23 cellular contexts compared by ENCODE assay signal in the genomic region with DNA sequence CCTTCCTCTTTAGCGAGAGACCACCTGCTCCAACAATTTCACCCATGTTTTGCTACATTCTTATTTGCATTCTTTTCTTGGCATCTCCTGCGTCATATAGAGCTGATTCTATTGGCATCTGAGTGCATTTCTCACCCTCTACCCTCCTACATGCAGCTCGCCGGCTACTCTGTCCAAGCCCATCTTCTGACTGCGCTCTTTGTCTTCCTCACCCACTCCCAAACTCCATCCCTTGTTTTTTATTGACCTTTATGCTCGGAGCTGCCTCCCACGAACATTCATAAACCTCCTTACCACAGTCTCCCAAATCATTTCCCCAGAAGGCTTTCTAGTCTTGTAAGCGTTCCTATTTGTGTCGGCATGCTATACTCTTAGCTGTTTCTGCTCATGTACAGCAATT. TPM values are rescaled to one million over a fixed set of nuclear protein-coding genes. Genes with fewer than 3 reads are reported as not detected.
"Had no signal": no experiment of that assay in that cellular context is flagged by ENCODE, and none has a peak within 500 bp of the region (broad histone marks: within the 10 kb centered on the region; RNA-seq: fewer than 3 reads in every experiment).

No MANE protein-coding gene starts in this region.

- H3K79me2 ChIP-seq: hepatocyte had no signal

- FAIRE-seq: small intestine had no signal

- H3K4me1 ChIP-seq: left ventricle myocardium inferior, right atrium auricular region, right lobe of liver, spleen, suprapubic skin, tibial artery, uterus had no signal

- DNase-seq: islet precursor cell; left ventricle myocardium inferior; mesendoderm; naive B cell; natural killer cell; occipital lobe; ovary; right lobe of liver; small intestine; spleen; stimulated activated CD4-positive, alpha-beta T cell treated with anti-CD3 and anti-CD28 coated beads, Interleukin-4, amount 100 ng/mL, for 24 hours; stimulated activated naive CD4-positive, alpha-beta T cell; tibial artery; uterus had no signal

- H3K9me3 ChIP-seq: left ventricle myocardium inferior, neutrophil, ovary, right atrium auricular region, right lobe of liver, spleen, suprapubic skin, thoracic aorta, tibial artery, uterus had no signal

- H3K36me3 ChIP-seq: left ventricle myocardium inferior, neutrophil, ovary, right atrium auricular region, right lobe of liver, spleen, suprapubic skin, thoracic aorta, tibial artery, uterus had no signal

- ATAC-seq: natural killer cell; right lobe of liver; stimulated activated effector memory CD8-positive, alpha-beta T cell treated with anti-CD3 and anti-CD28 coated beads, Interleukin-12 subunit alpha, Interleukin-12 subunit beta, amount 100 ng/mL, for 72 hours had no signal

- H2AFZ ChIP-seq: hepatocyte had no signal

- H3K27me3 ChIP-seq: hepatocyte, neutrophil, ovary, right atrium auricular region, right lobe of liver, spleen, suprapubic skin, tibial artery, uterus had no signal

- H3K4me3 ChIP-seq: hepatocyte, left ventricle myocardium inferior, lung, ovary, right atrium auricular region, right lobe of liver, spleen, suprapubic skin, thoracic aorta, tibial artery, uterus had no signal

- H3K27ac ChIP-seq: hepatocyte, left ventricle myocardium inferior, neutrophil, ovary, right atrium auricular region, right lobe of liver, spleen, suprapubic skin, thoracic aorta, tibial artery, uterus had no signal

- H3K4me2 ChIP-seq: hepatocyte had no signal

RNA-seq across cellular contexts. Expression of gene FMN2, which starts 33.6 kb away (rescaled TPM):
- total RNA-seq: left ventricle myocardium inferior, mononuclear cell, natural killer cell, pulmonary artery endothelial cell had no signal
- polyA plus RNA-seq: hepatocyte had no signal
